ENCODE assay signal across 21 cellular contexts in genomic region chr5:147387109-147387508, GRCh38.
"Had no signal": no experiment of that assay in that cellular context is flagged by ENCODE, and none has a peak within 500 bp of the region (broad histone marks: within the 10 kb centered on the region; RNA-seq: fewer than 3 reads in every experiment).

No MANE protein-coding gene starts in this region.

- H3K27ac ChIP-seq: dorsolateral prefrontal cortex, ovary, psoas muscle, transverse colon, vagina had no signal

- H3K27ac Mint-ChIP-seq: memory B cell; natural killer cell; stimulated activated memory B cell treated with anti-CD40 and anti-IgM and Interleukin-4, amounts not matched to agents 10 μg/mL and 1 μg/mL and 100 μg/mL, for 72 hours had no signal

- H3K4me2 ChIP-seq: hepatocyte had no signal

- H3K79me2 ChIP-seq: hepatocyte had no signal

- H3K27me3 ChIP-seq: hepatocyte, ovary, sigmoid colon, transverse colon, vagina had no signal

- H3K27me3 Mint-ChIP-seq: memory B cell; stimulated activated memory B cell treated with anti-CD40 and anti-IgM and Interleukin-4, amounts not matched to agents 10 μg/mL and 1 μg/mL and 100 μg/mL, for 72 hours had no signal

- H3K9me3 Mint-ChIP-seq: memory B cell; natural killer cell; stimulated activated memory B cell treated with anti-CD40 and anti-IgM and Interleukin-4, amounts not matched to agents 10 μg/mL and 1 μg/mL and 100 μg/mL, for 72 hours had no signal

- ATAC-seq: left lobe of liver; natural killer cell; psoas muscle; right cardiac atrium; stimulated activated memory B cell treated with anti-CD40 and anti-IgM and Interleukin-4, amounts not matched to agents 10 μg/mL and 1 μg/mL and 100 μg/mL, for 72 hours; stimulated activated naive CD8-positive, alpha-beta T cell treated with anti-CD3 and anti-CD28 coated beads, Interleukin-15, Interleukin-2, amounts not matched to agents 100 U/mL and 50 U/mL, for 24 hours had no signal

- H3K9me3 ChIP-seq: ovary, psoas muscle, sigmoid colon, transverse colon, vagina had no signal

- FAIRE-seq: frontal cortex, kidney had no signal

- DNase-seq: dorsolateral prefrontal cortex; effector CD4-positive, alpha-beta T cell; head of caudate nucleus; kidney; natural killer cell; occipital lobe; ovary; psoas muscle; right cardiac atrium; sigmoid colon; stimulated activated CD4-positive, alpha-beta T cell treated with anti-CD3 and anti-CD28 coated beads, Interleukin-2, amount 100 ng/mL, for 24 hours; stimulated activated CD4-positive, alpha-beta T cell treated with anti-CD3 and anti-CD28 coated beads, Interleukin-4, amount 100 ng/mL, for 24 hours; stimulated activated naive CD8-positive, alpha-beta T cell treated with anti-CD3 and anti-CD28 coated beads, Interleukin-15, Interleukin-2, amounts not matched to agents 100 U/mL and 50 U/mL, for 24 hours; transverse colon had no signal

- H2AFZ ChIP-seq: hepatocyte had no signal

- H3K4me3 Mint-ChIP-seq: memory B cell; natural killer cell; stimulated activated memory B cell treated with anti-CD40 and anti-IgM and Interleukin-4, amounts not matched to agents 10 μg/mL and 1 μg/mL and 100 μg/mL, for 72 hours had no signal

- H3K4me3 ChIP-seq: hepatocyte, lung, ovary, psoas muscle, sigmoid colon, transverse colon, vagina had no signal

- H3K36me3 Mint-ChIP-seq: memory B cell; natural killer cell; stimulated activated memory B cell treated with anti-CD40 and anti-IgM and Interleukin-4, amounts not matched to agents 10 μg/mL and 1 μg/mL and 100 μg/mL, for 72 hours had no signal

- H3K36me3 ChIP-seq: ovary, transverse colon, vagina had no signal

- H3K4me1 Mint-ChIP-seq: memory B cell; natural killer cell; stimulated activated memory B cell treated with anti-CD40 and anti-IgM and Interleukin-4, amounts not matched to agents 10 μg/mL and 1 μg/mL and 100 μg/mL, for 72 hours had no signal

- H3K4me1 ChIP-seq: psoas muscle, vagina had no signal
